22 cellular contexts compared by ENCODE assay signal in the genomic region with DNA sequence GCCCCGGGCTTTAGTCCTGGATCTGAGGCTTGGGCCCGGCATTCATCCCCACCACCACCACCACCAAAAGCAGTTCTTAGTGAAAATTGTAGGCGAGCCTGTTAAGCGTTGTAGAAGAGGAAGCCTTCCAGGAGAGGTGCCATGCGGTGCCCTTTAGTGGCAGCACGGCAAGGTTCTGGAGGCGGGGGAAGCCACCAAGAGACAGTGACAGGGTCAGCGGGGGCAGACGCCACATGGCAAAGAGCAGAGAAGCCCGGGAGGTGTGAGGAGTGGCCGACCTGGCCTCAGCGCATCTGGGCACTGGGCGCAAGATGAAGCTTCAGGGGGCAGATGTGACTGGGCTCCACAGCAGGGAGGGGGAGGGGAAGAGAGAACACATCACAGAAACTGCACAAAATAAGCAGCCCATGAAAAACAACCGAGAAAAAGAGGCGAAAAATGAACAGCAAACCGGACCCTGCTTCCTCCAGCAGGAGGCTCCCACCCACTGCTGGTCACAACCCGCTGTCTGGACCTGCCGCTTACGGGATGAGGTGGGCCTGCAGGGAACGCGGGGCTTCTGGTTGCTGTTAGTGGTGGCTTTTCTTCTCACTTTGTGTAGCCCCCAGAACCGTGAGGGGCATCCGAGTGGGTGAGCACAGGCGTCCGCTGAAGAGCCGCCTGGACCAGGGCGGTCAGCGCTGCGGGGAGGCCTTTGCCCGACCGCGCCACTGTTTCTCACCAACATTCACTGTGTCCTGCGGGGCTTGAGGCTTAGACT.
A peak's percentile ranks its signal among the peaks of the same experiment; 100 is the strongest.
DNase-seq lines count a peak whose midpoint lies in the region; ATAC-seq and TF ChIP-seq lines count a peak whose summit lies in the region.
"Had no signal": no experiment of that assay in that cellular context is flagged by ENCODE, and none has a peak within 500 bp of the region (broad histone marks: within the 10 kb centered on the region; RNA-seq: fewer than 3 reads in every experiment).

No MANE protein-coding gene starts in this region.

- no peak overlapping the region for H3K27ac ChIP-seq in tibial artery
- no peak overlapping the region for H3K27ac ChIP-seq in substantia nigra (ENCODE audit: low read depth, low read length, poor library complexity, severe bottlenecking)
- H3K27ac ChIP-seq: A549, cardiac muscle cell, parathyroid adenoma, suprapubic skin had no signal

- in situ Hi-C loops in astrocyte of the cerebellum (cut with HindIII; ENCODE audit: low sequenced_read_pairs), result no loop called here

- ATAC-seq in GM21619 (IDR thresholded peaks at IDR 0.05; ENCODE audit: unreplicated experiment), result no peak
- no peak for ATAC-seq in GM21717 (IDR thresholded peaks at IDR 0.05; ENCODE audit: unreplicated experiment)
- ATAC-seq: T-helper 17 cell had no signal

- H3K27me3 ChIP-seq in tibial artery, result no peaks in the 10 kb centered on the region
- H3K27me3 ChIP-seq: cardiac muscle cell had no signal

- intact Hi-C loops in tibial artery (cut with DNase I; ENCODE audit: low total_unique reads), result no loop called here

- H3K4me3 ChIP-seq in astrocyte of the cerebellum (ENCODE audit: low read depth, low read length) (no peak overlapping the region), tibial artery (no peak overlapping the region)
- H3K4me3 ChIP-seq: A549, cardiac muscle cell, suprapubic skin had no signal

- peak; percentile 64 for DNase-seq in activated effector memory CD4-positive, alpha-beta T cell treated with anti-CD3 and anti-CD28 coated beads, Interleukin-2, amount 50 U/mL, for 16 hours
- no peak for DNase-seq in activated effector memory CD4-positive, alpha-beta T cell treated with Interleukin-2 at 50 U/mL for 16 hours
- DNase-seq in astrocyte of the cerebellum (ENCODE audit: low read depth) (no peak), left kidney (ENCODE audit: low read depth, low spot score) (peak; percentile 66), tibial artery (peak; percentile 13 to 55), substantia nigra (lab: John Stamatoyannopoulos, UW) (no peak)
- DNase-seq: activated CD4-positive, CD25-positive, alpha-beta regulatory T cell treated with anti-CD3 and anti-CD28 coated beads, Interleukin-2, amount 50 U/mL, for 72 hours; activated naive CD8-positive, alpha-beta T cell treated with anti-CD3 and anti-CD28 coated beads for 36 hours; activated T-cell treated with anti-CD3 and anti-CD28 coated beads for 4 hours; foreskin melanocyte; GF-D8; immature natural killer cell; NCI-H187 treated with DMSO at 0.1 percent for 48 hours; NCI-H774; stimulated activated CD4-positive, alpha-beta T cell treated with anti-CD3 and anti-CD28 coated beads, Interleukin-15, amount 100 ng/mL, for 24 hours; T-helper 17 cell had no signal

- H3K9me3 ChIP-seq in tibial artery, result no peaks in the 10 kb centered on the region
- H3K9me3 ChIP-seq: A549, suprapubic skin had no signal

- H3K36me3 ChIP-seq in tibial artery, result peaks cover 0 to 11% (median 10%) of the 10 kb centered on the region in 3 donors
- H3K36me3 ChIP-seq: cardiac muscle cell, suprapubic skin had no signal

- H3K4me1 ChIP-seq in tibial artery, result peaks cover 0 to 13% (median 12%) of the 10 kb centered on the region in 4 donors
- H3K4me1 ChIP-seq: A549 had no signal

- TF ChIP-seq CTCF in astrocyte of the cerebellum (IDR thresholded peaks at IDR 0.05; ENCODE audit: low read depth, low read length, missing control alignments) (peak; percentile 10), tibial artery (IDR thresholded peaks at IDR 0.05) (no peak)

Comparison
In these comparisons a context has a peak if more than half of its experiments do, and no peak if none do; other contexts are left out.
1. DNase-seq: peak in activated effector memory CD4-positive, alpha-beta T cell treated with anti-CD3 and anti-CD28 coated beads, Interleukin-2, amount 50 U/mL, for 16 hours (single experiment), left kidney (single experiment) and tibial artery (2 of 2); none in activated effector memory CD4-positive, alpha-beta T cell treated with Interleukin-2 at 50 U/mL for 16 hours (single experiment), astrocyte of the cerebellum (single experiment) and substantia nigra (0 of 49).